1 cellular context compared by ENCODE assay signal in genomic region chr16:85799497-85800320, GRCh38.
TF ChIP-seq lines count a peak whose summit lies in the region.

Gene COX4I1, plus strand, starts transcription at chr16:85799695. Its CDS starts 1,511 bp downstream, at chr16:85801206.
Gene EMC8, minus strand, starts transcription at chr16:85799544. Its CDS starts 249 bp downstream, at chr16:85799295.

TF ChIP-seq in GM12878, 131 proteins besides CTCF, POLR2A, EP300 and RAD21 (continued from another document and continues in another):
- TF ChIP-seq ZBTB40 (IDR thresholded peaks at IDR 0.05; ENCODE audit: borderline replicate concordance) (peak; percentile 63; the same call in 1 of the 2 replicates), EZH2 (IDR thresholded peaks at IDR 0.05; ENCODE audit: borderline replicate concordance, control insufficient read depth, low read depth, low read length) (no peak), SIX5 (IDR thresholded peaks at IDR 0.05; ENCODE audit: low read depth, low read length, severe bottlenecking) (no peak), TAF1 (IDR thresholded peaks at IDR 0.05; ENCODE audit: borderline replicate concordance, low read depth, low read length) (peak; percentile 74; the same call in 1 of the 2 replicates), GABPA (IDR thresholded peaks at IDR 0.05; ENCODE audit: low read depth) (peak; percentile 76), RELB (IDR thresholded peaks at IDR 0.05; ENCODE audit: low read depth) (no peak), SMARCA5 (IDR thresholded peaks at IDR 0.05) (no peak), HDAC6 (IDR thresholded peaks at IDR 0.05; ENCODE audit: unreplicated experiment) (no peak), IKZF1 (conservative IDR thresholded peaks at IDR 0.05) (peak; percentile 75), MEF2B (IDR thresholded peaks at IDR 0.05; ENCODE audit: partially characterized antibody, poor library complexity, severe bottlenecking) (no peak), ZNF687 (IDR thresholded peaks at IDR 0.05) (no peak), IRF4 (IDR thresholded peaks at IDR 0.05; ENCODE audit: low read depth, low read length) (no peak), BACH1 (IDR thresholded peaks at IDR 0.05; ENCODE audit: borderline replicate concordance) (no peak; the same call in 1 of the 2 replicates), PKNOX1 (IDR thresholded peaks at IDR 0.05) (no peak), NFIC (IDR thresholded peaks at IDR 0.05; ENCODE audit: low read depth, low read length) (no peak), BCL3 (IDR thresholded peaks at IDR 0.05; ENCODE audit: borderline replicate concordance, insufficient read depth, low read depth, low read length, poor library complexity, severe bottlenecking) (no peak), CBX5 (IDR thresholded peaks at IDR 0.05; ENCODE audit: low read depth) (no peak), CEBPZ (IDR thresholded peaks at IDR 0.05; ENCODE audit: low read depth, low read length) (no peak), ZBTB4 (CRISPR knock-in tag; IDR thresholded peaks at IDR 0.05) (no peak), ZZZ3 (IDR thresholded peaks at IDR 0.05; ENCODE audit: control insufficient read depth, insufficient read length, low read depth) (no peak), SMAD1 (IDR thresholded peaks at IDR 0.05; ENCODE audit: low read depth, partially characterized antibody) (no peak), SRF (IDR thresholded peaks at IDR 0.05; ENCODE audit: low read depth in 2 of 2, low read length in 2 of 2) (no peak), FOXM1 (IDR thresholded peaks at IDR 0.05; ENCODE audit: low read depth, low read length) (no peak), IKZF2 (IDR thresholded peaks at IDR 0.05) (no peak), RELA (IDR thresholded peaks at IDR 0.05; ENCODE audit: borderline replicate concordance, partially characterized antibody) (no peak), ZNF384 (IDR thresholded peaks at IDR 0.05; ENCODE audit: borderline replicate concordance, low read depth, low read length) (no peak), RUNX3 (IDR thresholded peaks at IDR 0.05; ENCODE audit: low read length) (peak; percentile 27), STAT1 (conservative IDR thresholded peaks at IDR 0.05) (no peak), PAX5 (IDR thresholded peaks at IDR 0.05; ENCODE audit: borderline replicate concordance, low read depth, low read length) (no peak), CHD4 (IDR thresholded peaks at IDR 0.05) (no peak), SUZ12 (IDR thresholded peaks at IDR 0.05; ENCODE audit: unreplicated experiment) (no peak), CHD2 (IDR thresholded peaks at IDR 0.05; ENCODE audit: borderline replicate concordance, low read depth, low read length) (no peak), RFX5 (IDR thresholded peaks at IDR 0.05; ENCODE audit: low read depth, low read length) (no peak), TBL1XR1 (IDR thresholded peaks at IDR 0.05; ENCODE audit: low read depth, low read length) (no peak), SKIL (IDR thresholded peaks at IDR 0.05; ENCODE audit: low read depth, poor library complexity, severe bottlenecking) (no peak), HDAC2 (IDR thresholded peaks at IDR 0.05) (no peak), TARDBP (IDR thresholded peaks at IDR 0.05; ENCODE audit: borderline replicate concordance) (no peak)
